11 cellular contexts compared by ENCODE assay signal in the genomic region with DNA sequence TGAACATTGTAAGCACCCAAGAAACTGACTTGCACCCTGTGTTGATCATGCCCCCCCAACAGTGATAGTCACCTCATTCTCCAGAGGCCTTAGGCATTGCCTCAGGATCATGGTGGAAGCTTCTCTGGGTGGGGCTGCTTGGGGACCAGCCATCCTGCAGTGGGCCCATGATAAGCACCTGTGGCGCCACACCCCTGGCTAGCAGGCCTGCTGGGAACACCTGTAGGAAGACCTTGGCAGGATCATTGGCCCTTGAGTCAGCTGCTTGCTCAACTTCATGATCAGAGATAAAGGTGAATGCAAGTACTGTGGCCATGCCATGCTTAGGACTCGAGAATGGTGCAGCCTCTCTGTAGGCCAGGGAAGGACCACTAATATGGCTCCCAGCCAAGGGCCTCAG. TPM values are rescaled to one million over a fixed set of nuclear protein-coding genes. Genes with fewer than 3 reads are reported as not detected.
"Had no signal": no experiment of that assay in that cellular context is flagged by ENCODE, and none has a peak within 500 bp of the region (broad histone marks: within the 10 kb centered on the region; RNA-seq: fewer than 3 reads in every experiment).

No MANE protein-coding gene starts in this region.

RNA-seq across cellular contexts. Expression of a gene that starts 38.9 kb away (rescaled TPM):
- total RNA-seq: OCI-LY7, PC-3, PC-9, Peyer's patch, Right ventricle myocardium inferior, Right ventricle myocardium superior, RPMI7951, SJCRH30, SJSA1, SK-MEL-5 had no signal
- polyA plus RNA-seq: SK-N-SH had no signal

RNA-seq across cellular contexts. Expression of a gene that starts 42.2 kb away (rescaled TPM):
- total RNA-seq: OCI-LY7, PC-3, PC-9, Right ventricle myocardium inferior, Right ventricle myocardium superior, RPMI7951, SJCRH30, SK-MEL-5 had no signal
- polyA plus RNA-seq: SK-N-SH had no signal
